ENCODE assay signal across 19 cellular contexts in genomic region chr12:62834406-62834805, GRCh38.
A peak's percentile ranks its signal among the peaks of the same experiment; 100 is the strongest.
DNase-seq lines count a peak whose midpoint lies in the region; TF ChIP-seq lines count a peak whose summit lies in the region.
"Had no signal": no experiment of that assay in that cellular context is flagged by ENCODE, and none has a peak within 500 bp of the region (broad histone marks: within the 10 kb centered on the region; RNA-seq: fewer than 3 reads in every experiment).

No MANE protein-coding gene starts in this region.

- H3K36me3 ChIP-seq in ascending aorta: no peaks in the 10 kb centered on the region
- no peaks in the 10 kb centered on the region for H3K36me3 ChIP-seq in tibial artery
- no peaks in the 10 kb centered on the region for H3K36me3 ChIP-seq in CD8-positive, alpha-beta memory T cell (ENCODE audit: insufficient read depth, low read length)

- no peaks in the 10 kb centered on the region for H3K4me1 Mint-ChIP-seq in CD8-positive, alpha-beta memory T cell
- H3K4me1 Mint-ChIP-seq: activated naive CD8-positive, alpha-beta T cell treated with anti-CD3 and anti-CD28 coated beads, Interleukin-2, amount 10 ng/mL, durations not matched to agents 7 days and 5 days; nephron; stimulated activated effector memory CD8-positive, alpha-beta T cell treated with anti-CD3 and anti-CD28 coated beads, Interleukin-12 subunit alpha, Interleukin-12 subunit beta, amount 100 ng/mL, for 72 hours had no signal

- CTCF ChIA-PET in CD8-positive, alpha-beta memory T cell (lab: Charles Lee): interaction anchor here (0.7 kb wide), 1 partner anchor 21 kb away, joined by 3 read pairs; no protein-coding TSS in a partner anchor

- H3K9me3 Mint-ChIP-seq in CD8-positive, alpha-beta memory T cell: no peaks in the 10 kb centered on the region
- H3K9me3 Mint-ChIP-seq: CD8-positive, alpha-beta T cell; nephron; stimulated activated effector memory CD8-positive, alpha-beta T cell treated with anti-CD3 and anti-CD28 coated beads, Interleukin-12 subunit alpha, Interleukin-12 subunit beta, amount 100 ng/mL, for 72 hours had no signal

- H3K27me3 ChIP-seq in ascending aorta: no peaks in the 10 kb centered on the region
- no peaks in the 10 kb centered on the region for H3K27me3 ChIP-seq in tibial artery
- H3K27me3 ChIP-seq in CD8-positive, alpha-beta memory T cell (ENCODE audit: insufficient read depth, low read length, poor library complexity, severe bottlenecking): no peaks in the 10 kb centered on the region

- H3K36me3 Mint-ChIP-seq in CD8-positive, alpha-beta memory T cell: no peaks in the 10 kb centered on the region
- H3K36me3 Mint-ChIP-seq: activated naive CD8-positive, alpha-beta T cell treated with anti-CD3 and anti-CD28 coated beads, Interleukin-2, amount 10 ng/mL, durations not matched to agents 7 days and 5 days; CD8-positive, alpha-beta T cell; stimulated activated effector memory CD8-positive, alpha-beta T cell treated with anti-CD3 and anti-CD28 coated beads, Interleukin-12 subunit alpha, Interleukin-12 subunit beta, amount 100 ng/mL, for 72 hours had no signal

- POLR2A ChIA-PET in CD8-positive, alpha-beta memory T cell (lab: Charles Lee): no interaction called here

- H3K4me1 ChIP-seq in ascending aorta (peaks cover 0 to 8% of the 10 kb centered on the region in 2 donors), tibial artery (peaks cover 0 to 14% (median 2%) of the 10 kb centered on the region in 4 donors)
- H3K4me1 ChIP-seq in CD8-positive, alpha-beta memory T cell (ENCODE audit: insufficient read depth, low read length): no peaks in the 10 kb centered on the region

- TF ChIP-seq CTCF in ascending aorta (IDR thresholded peaks at IDR 0.05): no peak
- TF ChIP-seq CTCF in tibial artery (IDR thresholded peaks at IDR 0.05): no peak

- intact Hi-C loops in ascending aorta (cut with DNase I): no loop called here
- intact Hi-C loops in tibial artery (cut with DNase I; ENCODE audit: low total_unique reads): no loop called here

- H3K9me3 ChIP-seq in ascending aorta (no peaks in the 10 kb centered on the region), tibial artery (no peaks in the 10 kb centered on the region)
- no peaks in the 10 kb centered on the region for H3K9me3 ChIP-seq in CD8-positive, alpha-beta memory T cell (ENCODE audit: low read length)

- no peak overlapping the region for H3K27ac Mint-ChIP-seq in CD8-positive, alpha-beta memory T cell
- H3K27ac Mint-ChIP-seq: activated naive CD8-positive, alpha-beta T cell treated with anti-CD3 and anti-CD28 coated beads, Interleukin-2, amount 10 ng/mL, durations not matched to agents 7 days and 5 days; CD8-positive, alpha-beta T cell; nephron; stimulated activated effector memory CD8-positive, alpha-beta T cell treated with anti-CD3 and anti-CD28 coated beads, Interleukin-12 subunit alpha, Interleukin-12 subunit beta, amount 100 ng/mL, for 72 hours had no signal

- peak overlapping the region; percentile 48 to 58 for H3K27ac ChIP-seq in ascending aorta
- peak overlapping the region in 1 of 2 donors; percentile 25 for H3K27ac ChIP-seq in tibial artery
- no peak overlapping the region for H3K27ac ChIP-seq in CD8-positive, alpha-beta memory T cell (ENCODE audit: low read depth, low read length)
- H3K27ac ChIP-seq: 22Rv1 had no signal

- H3K4me3 Mint-ChIP-seq in CD8-positive, alpha-beta memory T cell: no peak overlapping the region
- H3K4me3 Mint-ChIP-seq: activated naive CD8-positive, alpha-beta T cell treated with anti-CD3 and anti-CD28 coated beads, Interleukin-2, amount 10 ng/mL, durations not matched to agents 7 days and 5 days; CD8-positive, alpha-beta T cell; nephron; stimulated activated effector memory CD8-positive, alpha-beta T cell treated with anti-CD3 and anti-CD28 coated beads, Interleukin-12 subunit alpha, Interleukin-12 subunit beta, amount 100 ng/mL, for 72 hours had no signal

- H3K27me3 Mint-ChIP-seq in CD8-positive, alpha-beta memory T cell: peaks cover 7 to 21% of the 10 kb centered on the region in 2 donors

- peak overlapping the region in 1 of 2 donors; percentile 42 for H3K4me3 ChIP-seq in ascending aorta
- peak overlapping the region; percentile 20 to 24 for H3K4me3 ChIP-seq in tibial artery
- H3K4me3 ChIP-seq in CD8-positive, alpha-beta memory T cell (ENCODE audit: low read length): no peak overlapping the region

- peak; percentile 12 for DNase-seq in DMS 273 (lab: John Stamatoyannopoulos, UW; ENCODE audit: unreplicated experiment)
- no peak for DNase-seq in DMS 273 treated with DMSO at 0.1 percent for 48 hours (lab: John Stamatoyannopoulos, UW)
- DNase-seq in ascending aorta (ENCODE audit: low spot score in 2 of 2): no peak
- DNase-seq in iPS-NIHi11 (ENCODE audit: low spot score): peak; percentile 11
- no peak for DNase-seq in tibial artery
- no peak for DNase-seq in AML-193 (lab: John Stamatoyannopoulos, UW)
- no peak for DNase-seq in GM19240 (ENCODE audit: insufficient read length, low spot score)
- DNase-seq in CD8-positive, alpha-beta memory T cell: no peak
- DNase-seq: activated naive CD8-positive, alpha-beta T cell treated with anti-CD3 and anti-CD28 coated beads, Interleukin-2, amount 10 ng/mL, durations not matched to agents 7 days and 5 days; CD8-positive, alpha-beta T cell; erythroblast; H7; hippocampal formation; KG1; NCI-H2029; stimulated activated CD4-positive, alpha-beta T cell treated with anti-CD3 and anti-CD28 coated beads, Interleukin-4, amount 100 ng/mL, for 4 hours had no signal

Comparison
In these comparisons a context has a peak if more than half of its experiments do, and no peak if none do; other contexts are left out.
1. DNase-seq: peak in DMS 273 (single experiment) and iPS-NIHi11 (single experiment); none in DMS 273 treated with DMSO at 0.1 percent for 48 hours (single experiment), ascending aorta (0 of 2), tibial artery (0 of 2), AML-193 (0 of 2), GM19240 (single experiment) and CD8-positive, alpha-beta memory T cell (0 of 5).